17 cellular contexts compared by ENCODE assay signal in the genomic region with DNA sequence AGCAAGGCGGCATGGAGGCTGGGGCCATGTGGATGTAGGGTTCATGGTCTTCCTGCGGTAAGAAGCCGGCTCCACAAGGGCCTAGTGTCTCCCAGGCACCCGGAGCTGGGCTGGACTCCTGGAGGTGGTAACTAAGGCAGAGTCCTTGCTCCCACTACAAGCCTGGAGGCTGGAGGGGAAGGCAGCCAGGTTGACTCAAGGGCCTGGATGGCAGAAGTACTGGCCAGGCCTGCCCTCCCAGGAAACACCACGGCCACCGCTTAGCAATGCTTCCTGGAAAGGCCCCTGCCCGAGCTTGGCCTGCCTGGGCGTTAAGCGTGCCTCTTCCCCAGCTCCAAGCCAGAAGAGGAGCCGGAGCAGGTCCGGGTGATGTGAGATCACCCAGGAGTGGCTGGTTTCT.
DNase-seq lines count a peak whose midpoint lies in the region; ATAC-seq and TF ChIP-seq lines count a peak whose summit lies in the region.
"Had no signal": no experiment of that assay in that cellular context is flagged by ENCODE, and none has a peak within 500 bp of the region (broad histone marks: within the 10 kb centered on the region; RNA-seq: fewer than 3 reads in every experiment).

No MANE protein-coding gene starts in this region.

- no peak overlapping the region for H2BK120ac ChIP-seq in neuronal stem cell (ENCODE audit: low read depth, low read length)

- peak overlapping the region; percentile 71 for H2AK5ac ChIP-seq in neuronal stem cell (ENCODE audit: low read depth, low read length)

- DNase-seq in neuronal stem cell (ENCODE audit: low spot score) (no peak), HK-2 (ENCODE audit: unreplicated experiment) (no peak), kidney tubule cell (ENCODE audit: low spot score) (no peak)
- DNase-seq: AML-193; CD4-positive, alpha-beta memory T cell; DMS79 treated with DMSO at 0.1 percent for 48 hours; GDM1; NCI-H1092; NCI-H69; Right ventricle myocardium superior had no signal

- H3K79me2 ChIP-seq in DOHH2 (ENCODE audit: control insufficient read depth, low read length) (no peaks in the 10 kb centered on the region), OCI-LY3 (ENCODE audit: low read length) (no peaks in the 10 kb centered on the region)

- H3K4ac ChIP-seq in neuronal stem cell (ENCODE audit: low read length) = peak overlapping the region; percentile 17

- peak overlapping the region; percentile 9 for H3K14ac ChIP-seq in neuronal stem cell (ENCODE audit: low read length)

- peaks cover 83% of the 10 kb centered on the region for H3K4me1 ChIP-seq in DOHH2 (ENCODE audit: control insufficient read depth, low read length)
- peaks cover 78% of the 10 kb centered on the region for H3K4me1 ChIP-seq in OCI-LY3 (ENCODE audit: low read length)
- peaks cover 0 to 7% of the 10 kb centered on the region in 2 donors for H3K4me1 ChIP-seq in neuronal stem cell (ENCODE audit: control insufficient read depth in 2 of 2, insufficient read depth in 1 of 2, low read depth in 1 of 2, low read length in 2 of 2)
- H3K4me1 ChIP-seq: HAP-1 had no signal

- no peak overlapping the region for H4K8ac ChIP-seq in neuronal stem cell (ENCODE audit: low read depth, low read length)

- peak overlapping the region; percentile 78 for H2BK15ac ChIP-seq in neuronal stem cell (ENCODE audit: low read length)

- H2AFZ ChIP-seq in OCI-LY3 (ENCODE audit: low read depth, low read length) (no peak overlapping the region), neuronal stem cell (ENCODE audit: low read length) (no peak overlapping the region)

- H3F3A ChIP-seq in DOHH2 (ENCODE audit: control insufficient read depth, insufficient read depth) = peaks cover 17% of the 10 kb centered on the region

- H3K79me1 ChIP-seq in neuronal stem cell (ENCODE audit: low read depth, low read length) = no peaks in the 10 kb centered on the region

- H3K9ac ChIP-seq in OCI-LY3 (ENCODE audit: low read length) (no peak overlapping the region), neuronal stem cell (ENCODE audit: low read depth, low read length, poor library complexity) (no peak overlapping the region)

- H3K9me2 ChIP-seq in DOHH2 (replicated peaks; ENCODE audit: control insufficient read depth, low read length) = no peaks in the 10 kb centered on the region

- H3K23ac ChIP-seq in neuronal stem cell (ENCODE audit: low read depth, low read length, poor library complexity) = peak overlapping the region; percentile 77

- WGBS in neuronal stem cell (ENCODE audit: extremely low coverage in 2 of 2, insufficient read length in 2 of 2, insufficient replicate concordance in 1 of 2), 2 donors = no CpG with 5 or more reads among the region's 11 CpGs

- H3K27me3 ChIP-seq in DOHH2 (ENCODE audit: control insufficient read depth, low read length) = no peaks in the 10 kb centered on the region
- no peaks in the 10 kb centered on the region for H3K27me3 ChIP-seq in OCI-LY3 (ENCODE audit: low read depth, low read length)
- H3K27me3 ChIP-seq in neuronal stem cell (ENCODE audit: control insufficient read depth in 3 of 3, insufficient read depth in 3 of 3, low read depth in 1 of 3, low read length in 3 of 3) = no peaks in the 10 kb centered on the region

- H4K20me1 ChIP-seq in DOHH2 (ENCODE audit: control insufficient read depth, insufficient read depth, low read depth, low read length) = no peaks in the 10 kb centered on the region
- no peaks in the 10 kb centered on the region for H4K20me1 ChIP-seq in OCI-LY3 (ENCODE audit: insufficient read depth, low read length)

- no peak overlapping the region for H2BK12ac ChIP-seq in neuronal stem cell (ENCODE audit: low read length)

- H3K4me2 ChIP-seq in DOHH2 (ENCODE audit: low read length) = peak overlapping the region; percentile 91
- H3K4me2 ChIP-seq in OCI-LY3 (ENCODE audit: low read length) = peak overlapping the region; percentile 61
- H3K4me2 ChIP-seq in neuronal stem cell (ENCODE audit: insufficient read depth, low read length, poor library complexity, severe bottlenecking) = no peak overlapping the region

- H3K27ac ChIP-seq in DOHH2 (ENCODE audit: low read depth, low read length) (no peak overlapping the region), OCI-LY3 (ENCODE audit: low read length) (no peak overlapping the region), neuronal stem cell (replicated peaks; ENCODE audit: low read length) (no peak overlapping the region)

- H4K91ac ChIP-seq in neuronal stem cell (ENCODE audit: low read depth, low read length, poor library complexity) = no peak overlapping the region

- peak overlapping the region; percentile 82 for H2BK5ac ChIP-seq in neuronal stem cell (ENCODE audit: low read length)

- no peak for TF ChIP-seq CTCF in DOHH2 (IDR thresholded peaks at IDR 0.05; ENCODE audit: low read depth, low read length, poor library complexity, severe bottlenecking)
- TF ChIP-seq CTCF in OCI-LY3 (IDR thresholded peaks at IDR 0.05; ENCODE audit: low read depth, low read length) = no peak

- H3K4me3 ChIP-seq in DOHH2 (ENCODE audit: low read length) = no peak overlapping the region
- H3K4me3 ChIP-seq in OCI-LY3 (ENCODE audit: low read length) = no peak overlapping the region
- no peak overlapping the region for H3K4me3 ChIP-seq in neuronal stem cell (ENCODE audit: low read length in 2 of 2)
- H3K4me3 ChIP-seq: HAP-1 had no signal

- ATAC-seq in esophagus mucosa = peak; percentile 68
- no peak for ATAC-seq in GM19035 (IDR thresholded peaks at IDR 0.05; ENCODE audit: unreplicated experiment)
- no peak for ATAC-seq in HG03196 (IDR thresholded peaks at IDR 0.05; ENCODE audit: unreplicated experiment)
- ATAC-seq: SK-N-SH treated with all-trans-retinoic acid at 6 μM for 48 hours had no signal

- H3K36me3 ChIP-seq in DOHH2 (ENCODE audit: control insufficient read depth, low read length) (no peaks in the 10 kb centered on the region), OCI-LY3 (replicated peaks; ENCODE audit: low read depth, low read length) (no peaks in the 10 kb centered on the region), neuronal stem cell (replicated peaks in 1 of 2; ENCODE audit: control insufficient read depth in 2 of 2, insufficient read depth in 2 of 2, low read length in 2 of 2) (no peaks in the 10 kb centered on the region)
- H3K36me3 ChIP-seq: HAP-1 had no signal

- H3K18ac ChIP-seq in neuronal stem cell (ENCODE audit: low read length) = peak overlapping the region; percentile 59

- H3K9me3 ChIP-seq in DOHH2 (ENCODE audit: control insufficient read depth, insufficient read depth, low read length) = no peaks in the 10 kb centered on the region
- H3K9me3 ChIP-seq in OCI-LY3 (ENCODE audit: insufficient read depth, low read length) = no peaks in the 10 kb centered on the region
- no peaks in the 10 kb centered on the region for H3K9me3 ChIP-seq in neuronal stem cell (replicated peaks in 1 of 2; ENCODE audit: control insufficient read depth in 2 of 2, insufficient read depth in 1 of 2, low read depth in 1 of 2, low read length in 2 of 2)
- H3K9me3 ChIP-seq: HAP-1 had no signal
